In genomic region chr2:45469314-45470099, GRCh38 we compare ENCODE assay signal across 11 cellular contexts.
A peak's percentile ranks its signal among the peaks of the same experiment; 100 is the strongest.
DNase-seq lines count a peak whose midpoint lies in the region; ATAC-seq and TF ChIP-seq lines count a peak whose summit lies in the region.
"Had no signal": no experiment of that assay in that cellular context is flagged by ENCODE, and none has a peak within 500 bp of the region (broad histone marks: within the 10 kb centered on the region; RNA-seq: fewer than 3 reads in every experiment).

No MANE protein-coding gene starts in this region.

- intact Hi-C loops in ascending aorta (cut with DNase I) = loop anchor here (5.0 kb wide), 1 partner anchor 37 kb away; no protein-coding TSS in a partner anchor
- intact Hi-C loops in mucosa of descending colon (cut with DNase I, micrococcal nuclease) = no loop called here

- H3K27me3 ChIP-seq in ascending aorta = no peaks in the 10 kb centered on the region
- H3K27me3 ChIP-seq: colonic mucosa had no signal

- H3K27ac ChIP-seq in ascending aorta (peak overlapping the region; percentile 72 to 77), coronary artery (peak overlapping the region in 1 of 2 donors; percentile 48)
- H3K27ac ChIP-seq: colonic mucosa had no signal

- no peak overlapping the region for H3K4me3 ChIP-seq in ascending aorta
- H3K4me3 ChIP-seq in mucosa of descending colon = no peak overlapping the region
- no peak overlapping the region for H3K4me3 ChIP-seq in coronary artery
- H3K4me3 ChIP-seq: colonic mucosa had no signal

- ATAC-seq in GM19025 (IDR thresholded peaks at IDR 0.05; ENCODE audit: low read depth, unreplicated experiment) (peak; percentile 49), mucosa of descending colon (peak; percentile 79)

- H3K36me3 ChIP-seq in ascending aorta (no peaks in the 10 kb centered on the region), mucosa of descending colon (ENCODE audit: low read depth) (no peaks in the 10 kb centered on the region)
- H3K36me3 ChIP-seq: colonic mucosa had no signal

- H3K4me1 ChIP-seq in ascending aorta (peaks cover 0 to 17% of the 10 kb centered on the region in 2 donors), mucosa of descending colon (ENCODE audit: low read depth) (peaks cover 11% of the 10 kb centered on the region)

- H3K9me3 ChIP-seq in ascending aorta = no peaks in the 10 kb centered on the region
- no peaks in the 10 kb centered on the region for H3K9me3 ChIP-seq in mucosa of descending colon
- H3K9me3 ChIP-seq: colonic mucosa had no signal

- no peak for TF ChIP-seq CTCF in ascending aorta (IDR thresholded peaks at IDR 0.05)
- no peak for TF ChIP-seq CTCF in mucosa of descending colon (IDR thresholded peaks at IDR 0.05)
- no peak for TF ChIP-seq CTCF in coronary artery (IDR thresholded peaks at IDR 0.05)

- DNase-seq in HT-29 (ENCODE audit: low spot score) = peak; percentile 13
- no peak for DNase-seq in ascending aorta (ENCODE audit: low spot score in 2 of 2)
- DNase-seq in mucosa of descending colon = no peak
- DNase-seq in NCI-H524 (lab: John Stamatoyannopoulos, UW) = no peak
- DNase-seq in stimulated activated CD4-positive, alpha-beta T cell treated with anti-CD3 and anti-CD28 coated beads, Interleukin-4, amount 100 ng/mL, for 1 hour = no peak
- no peak for DNase-seq in coronary artery (ENCODE audit: low spot score)
- no peak for DNase-seq in epidermal melanocyte (ENCODE audit: insufficient read length, low spot score)
- DNase-seq: colonic mucosa, islet precursor cell, retina had no signal
